ENCODE assay signal across 19 cellular contexts in the genomic region with DNA sequence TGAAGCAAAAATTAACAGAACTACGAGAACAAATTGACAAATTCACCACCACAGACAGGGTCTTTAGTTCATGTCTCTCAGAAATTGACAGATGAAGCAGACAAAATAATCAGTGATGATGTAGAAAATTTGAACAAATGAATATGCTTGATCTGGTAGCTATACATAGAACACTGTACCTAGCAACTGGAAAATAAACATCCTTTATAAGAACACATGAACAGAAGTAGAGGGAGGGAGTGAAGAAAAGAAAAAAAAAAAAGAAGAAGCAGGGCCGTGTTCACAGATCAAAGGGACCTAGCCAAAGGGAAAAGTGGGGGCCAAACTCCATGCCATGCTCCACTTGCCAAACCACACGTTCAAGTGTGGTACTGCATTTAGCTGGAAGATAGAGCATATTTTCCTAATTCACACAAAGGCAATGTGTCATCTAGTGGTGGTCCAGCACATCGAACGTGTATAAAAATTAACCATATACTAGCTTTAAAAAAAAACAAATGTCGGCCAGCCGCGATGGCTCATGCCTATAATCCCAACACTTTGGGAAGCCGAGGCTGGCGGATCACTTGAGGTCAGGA.
"Had no signal": no experiment of that assay in that cellular context is flagged by ENCODE, and none has a peak within 500 bp of the region (broad histone marks: within the 10 kb centered on the region; RNA-seq: fewer than 3 reads in every experiment).

No MANE protein-coding gene starts in this region.

- H3K9me3 ChIP-seq: esophagus squamous epithelium, lower lobe of right lung, thoracic aorta, upper lobe of right lung had no signal

- H3K27me3 ChIP-seq: esophagus squamous epithelium, upper lobe of right lung had no signal

- H3K27ac ChIP-seq: esophagus squamous epithelium, lower lobe of right lung, thoracic aorta, upper lobe of right lung had no signal

- DNase-seq: activated CD4-positive, alpha-beta memory T cell treated with anti-CD3 and anti-CD28 coated beads for 36 hours; activated CD4-positive, alpha-beta T cell treated with anti-CD3 and anti-CD28 coated beads for 36 hours; activated gamma-delta T cell; activated T-cell treated with anti-CD3 and anti-CD28 coated beads, Interleukin-2, amount 50 U/mL, for 4 hours; central memory CD4-positive, alpha-beta T cell; cortex of kidney; effector CD4-positive, alpha-beta T cell; esophagus squamous epithelium; glutamatergic neuron; kidney glomerular epithelial cell; lower lobe of right lung; nephron progenitor cell; occipital lobe; stimulated activated CD4-positive, alpha-beta T cell treated with anti-CD3 and anti-CD28 coated beads, Interleukin-12 subunit alpha, Interleukin-12 subunit beta, amount 100 ng/mL, for 4 hours; stimulated activated CD4-positive, alpha-beta T cell treated with anti-CD3 and anti-CD28 coated beads, Interleukin-2, amount 100 ng/mL, for 24 hours; T-helper 2 cell; upper lobe of right lung had no signal

- H3K4me3 ChIP-seq: esophagus squamous epithelium, lower lobe of right lung, thoracic aorta, upper lobe of right lung had no signal

- H3K36me3 ChIP-seq: esophagus squamous epithelium, lower lobe of right lung, thoracic aorta, upper lobe of right lung had no signal

- H3K4me1 ChIP-seq: lower lobe of right lung, upper lobe of right lung had no signal

- ATAC-seq: activated CD4-positive, alpha-beta T cell treated with anti-CD3 and anti-CD28 coated beads for 36 hours; activated naive CD4-positive, alpha-beta T cell treated with anti-CD3 and anti-CD28 coated beads, Interleukin-2, amount 50 U/mL, for 72 hours; activated T-cell treated with anti-CD3 and anti-CD28 coated beads, Interleukin-2, amount 50 U/mL, for 4 hours; lower lobe of right lung; upper lobe of right lung had no signal
